ENCODE assay signal across 6 cellular contexts in the genomic region with DNA sequence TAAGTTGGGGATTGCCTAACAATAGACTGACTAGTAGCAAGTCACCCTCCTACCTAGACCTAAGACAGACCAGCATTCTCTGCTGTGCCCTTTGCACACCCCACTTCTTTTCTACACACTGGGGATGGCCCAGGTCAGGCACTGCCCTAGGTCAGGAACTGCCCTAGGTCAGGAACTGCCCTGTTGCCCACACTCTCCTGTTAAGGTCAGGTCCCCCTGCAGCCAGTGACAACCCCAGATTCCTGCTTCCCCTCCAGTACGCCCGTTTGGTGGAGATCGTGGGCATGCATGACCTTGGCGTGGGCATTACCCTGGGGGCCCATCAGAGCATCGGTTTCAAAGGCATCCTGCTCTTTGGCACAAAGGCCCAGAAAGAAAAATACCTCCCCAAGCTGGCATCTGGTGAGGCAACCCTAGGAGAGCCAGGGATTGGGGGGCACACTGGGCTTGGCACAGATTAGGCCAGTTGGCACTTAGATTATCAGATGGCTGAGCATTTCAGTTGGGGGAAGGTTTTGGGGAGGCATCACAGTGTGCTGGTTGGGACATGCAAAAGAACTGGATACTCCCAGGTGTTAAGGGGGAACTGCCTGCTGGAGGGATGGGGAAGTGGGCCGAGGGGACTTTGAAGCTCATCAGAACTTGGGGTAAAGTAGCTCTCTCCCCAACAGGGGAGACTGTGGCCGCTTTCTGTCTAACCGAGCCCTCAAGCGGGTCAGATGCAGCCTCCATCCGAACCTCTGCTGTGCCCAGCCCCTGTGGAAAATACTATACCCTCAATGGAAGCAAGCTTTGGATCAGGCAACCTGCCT. TPM values are rescaled to one million over a fixed set of nuclear protein-coding genes. Genes with fewer than 3 reads are reported as not detected.
DNase-seq lines count a peak whose midpoint lies in the region; ATAC-seq, FAIRE-seq and TF ChIP-seq lines count a peak whose summit lies in the region.

No MANE protein-coding gene starts in this region.

- peaks cover 22% of the 10 kb centered on the region for H3K36me3 Mint-ChIP-seq in activated naive CD8-positive, alpha-beta T cell treated with anti-CD3 and anti-CD28 coated beads, Interleukin-2, amount 50 U/mL, for 24 hours (ENCODE audit: low read depth)

- H3K27ac Mint-ChIP-seq in activated naive CD8-positive, alpha-beta T cell treated with anti-CD3 and anti-CD28 coated beads, Interleukin-2, amount 50 U/mL, for 24 hours = peak overlapping the region; percentile 35

- H3K27ac ChIP-seq in DOHH2 (ENCODE audit: low read depth, low read length) (no peak overlapping the region; the same call in 1 of the 2 replicates), muscle layer of colon (ENCODE audit: low read depth, low read length) (peak overlapping the region; percentile 95)

- peak overlapping the region; percentile 82; the same call in 1 of the 2 replicates for H3K4me2 ChIP-seq in DOHH2 (ENCODE audit: low read length)

- H3K4me3 ChIP-seq in DOHH2 (ENCODE audit: low read length) (no peak overlapping the region), muscle layer of colon (ENCODE audit: low read depth in 1 of 2, low read length in 2 of 2) (peak overlapping the region in 1 of 2 donors; percentile 84)

- H3K9ac ChIP-seq in muscle layer of colon (ENCODE audit: low read length) = peak overlapping the region; percentile 88

- FAIRE-seq in urothelium cell line (lab: Jason Lieb, UNC) = no peak

- no peaks in the 10 kb centered on the region for H3K9me2 ChIP-seq in DOHH2 (replicated peaks; ENCODE audit: control insufficient read depth, low read length)

- no peaks in the 10 kb centered on the region for H3K9me3 Mint-ChIP-seq in activated naive CD8-positive, alpha-beta T cell treated with anti-CD3 and anti-CD28 coated beads, Interleukin-2, amount 50 U/mL, for 24 hours

- H3F3A ChIP-seq in DOHH2 (ENCODE audit: control insufficient read depth, insufficient read depth) = peaks cover 17% of the 10 kb centered on the region

- no peak for ATAC-seq in activated naive CD8-positive, alpha-beta T cell treated with anti-CD3 and anti-CD28 coated beads, Interleukin-2, amount 50 U/mL, for 24 hours

- H3K4me3 Mint-ChIP-seq in activated naive CD8-positive, alpha-beta T cell treated with anti-CD3 and anti-CD28 coated beads, Interleukin-2, amount 50 U/mL, for 24 hours = peak overlapping the region; percentile 93

- no peaks in the 10 kb centered on the region for H3K9me3 ChIP-seq in DOHH2 (ENCODE audit: control insufficient read depth, insufficient read depth, low read length)
- no peaks in the 10 kb centered on the region for H3K9me3 ChIP-seq in muscle layer of colon (ENCODE audit: low read length)

- no peak for DNase-seq in activated naive CD8-positive, alpha-beta T cell treated with anti-CD3 and anti-CD28 coated beads, Interleukin-2, amount 50 U/mL, for 24 hours
- DNase-seq in dermis blood vessel endothelial cell (no peak), urothelium cell line (ENCODE audit: low spot score) (no peak), NCI-H69 (lab: John Stamatoyannopoulos, UW) (no peak)

- H3K27me3 ChIP-seq in DOHH2 (ENCODE audit: control insufficient read depth, low read length) (no peaks in the 10 kb centered on the region), muscle layer of colon (ENCODE audit: control insufficient read depth in 1 of 2, insufficient read depth in 2 of 2, low read length in 2 of 2) (no peaks in the 10 kb centered on the region)

- peaks cover 16% of the 10 kb centered on the region for H3K79me2 ChIP-seq in DOHH2 (ENCODE audit: control insufficient read depth, low read length)

- H3K27me3 Mint-ChIP-seq in activated naive CD8-positive, alpha-beta T cell treated with anti-CD3 and anti-CD28 coated beads, Interleukin-2, amount 50 U/mL, for 24 hours = no peaks in the 10 kb centered on the region

- H3K36me3 ChIP-seq in DOHH2 (ENCODE audit: control insufficient read depth, low read length) (peaks cover 56% of the 10 kb centered on the region), muscle layer of colon (ENCODE audit: insufficient read depth, low read length) (peaks cover 43% of the 10 kb centered on the region)

- H4K20me1 ChIP-seq in DOHH2 (ENCODE audit: control insufficient read depth, insufficient read depth, low read depth, low read length) = peaks cover 5% of the 10 kb centered on the region; the same call in 1 of the 2 replicates

- no peak for TF ChIP-seq CTCF in DOHH2 (IDR thresholded peaks at IDR 0.05; ENCODE audit: low read depth, low read length, poor library complexity, severe bottlenecking)

- peaks cover 42% of the 10 kb centered on the region for H3K4me1 ChIP-seq in DOHH2 (ENCODE audit: control insufficient read depth, low read length)
- peaks cover 36% of the 10 kb centered on the region for H3K4me1 ChIP-seq in muscle layer of colon (ENCODE audit: insufficient read depth, low read length)

- H3K4me1 Mint-ChIP-seq in activated naive CD8-positive, alpha-beta T cell treated with anti-CD3 and anti-CD28 coated beads, Interleukin-2, amount 50 U/mL, for 24 hours = peaks cover 41% of the 10 kb centered on the region

RNA-seq across cellular contexts. Expression of a gene that starts 1.7 kb away (rescaled TPM):
- 196 and 385 TPM in 2 replicates for total RNA-seq in dermis blood vessel endothelial cell

RNA-seq across cellular contexts. Expression of a gene that starts 1.9 kb away (rescaled TPM):
- 13.4 and 21.5 TPM in 2 replicates for total RNA-seq in dermis blood vessel endothelial cell

RNA-seq across cellular contexts. Expression of a gene that starts 12.8 kb away (rescaled TPM):
- total RNA-seq in dermis blood vessel endothelial cell = 32.8 and 45.7 TPM in 2 replicates

RNA-seq across cellular contexts. Expression of a gene that starts 17.8 kb away (rescaled TPM):
- total RNA-seq in dermis blood vessel endothelial cell = 41.4 and 42.8 TPM in 2 replicates

RNA-seq across cellular contexts. Expression of a gene that starts 20.8 kb away (rescaled TPM):
- total RNA-seq in dermis blood vessel endothelial cell = 148 and 196 TPM in 2 replicates
